ENCODE assay signal across 1 cellular context in genomic region chr16:29893553-29893952, GRCh38.
TF ChIP-seq lines count a peak whose summit lies in the region.

No MANE protein-coding gene starts in this region.

TF ChIP-seq in K562, 482 proteins besides CTCF, POLR2A, EP300 and RAD21 (continued from another document and continues in another):
- no peak for TF ChIP-seq PBX2 (CRISPR knock-in tag; IDR thresholded peaks at IDR 0.05; ENCODE audit: low read depth)
- TF ChIP-seq PBX2 (tag; conservative IDR thresholded peaks at IDR 0.05; ENCODE audit: low read depth), result no peak
- TF ChIP-seq ERF (CRISPR knock-in tag; IDR thresholded peaks at IDR 0.05), result no peak
- TF ChIP-seq ATF2 (CRISPR knock-in tag; IDR thresholded peaks at IDR 0.05), result no peak
- TF ChIP-seq ARID3A (IDR thresholded peaks at IDR 0.05; ENCODE audit: borderline replicate concordance, low read depth, low read length), result no peak
- TF ChIP-seq RBM34 (IDR thresholded peaks at IDR 0.05; ENCODE audit: borderline replicate concordance, insufficient read depth, low read length), result no peak
- TF ChIP-seq ATF4 (CRISPR knock-in tag; IDR thresholded peaks at IDR 0.05), result no peak
- no peak for TF ChIP-seq ZFX (CRISPR knock-in tag; IDR thresholded peaks at IDR 0.05)
- no peak for TF ChIP-seq SMARCB1 (IDR thresholded peaks at IDR 0.05; ENCODE audit: insufficient read length, low read depth)
- no peak for TF ChIP-seq RFX7 (CRISPR knock-in tag; IDR thresholded peaks at IDR 0.05)
- TF ChIP-seq NCOA6 (IDR thresholded peaks at IDR 0.05), result no peak
- TF ChIP-seq ELF4 (CRISPR knock-in tag; IDR thresholded peaks at IDR 0.05), result no peak
- TF ChIP-seq XRCC3 (IDR thresholded peaks at IDR 0.05), result no peak
- TF ChIP-seq U2AF2 (optimal IDR thresholded peaks at IDR 0.05; ENCODE audit: low read depth, low read length), result no peak
- TF ChIP-seq ZBTB12 (CRISPR knock-in tag; IDR thresholded peaks at IDR 0.05), result no peak
- TF ChIP-seq RREB1 (CRISPR knock-in tag; IDR thresholded peaks at IDR 0.05), result no peak
- TF ChIP-seq HOXB6 (CRISPR knock-in tag; IDR thresholded peaks at IDR 0.05; ENCODE audit: borderline replicate concordance), result no peak
- TF ChIP-seq TRIM24 (IDR thresholded peaks at IDR 0.05), result peak in 1 of 2 experiments; percentile 47; a peak in 1 of 4 replicates
- peak; percentile 96 for TF ChIP-seq ZNF384 (IDR thresholded peaks at IDR 0.05; ENCODE audit: low read depth, low read length)
- peak; percentile 66 for TF ChIP-seq POLR2AphosphoS5 (IDR thresholded peaks at IDR 0.05; ENCODE audit: control insufficient read depth, insufficient read depth, low read depth, low read length)
- peak; percentile 88 for TF ChIP-seq TCF3 (CRISPR knock-in tag; IDR thresholded peaks at IDR 0.05)
- no peak for TF ChIP-seq PHF21A (IDR thresholded peaks at IDR 0.05; ENCODE audit: borderline replicate concordance, low read depth)
- peak in 1 of 2 experiments; percentile 47; a peak in 2 of 4 replicates for TF ChIP-seq RCOR1 (IDR thresholded peaks at IDR 0.05; ENCODE audit: borderline replicate concordance in 1 of 2, low read depth in 2 of 2, low read length in 2 of 2)
- TF ChIP-seq SMAD3 (CRISPR knock-in tag; conservative IDR thresholded peaks at IDR 0.05), result no peak
- TF ChIP-seq NEUROD1 (IDR thresholded peaks at IDR 0.05; ENCODE audit: borderline replicate concordance, low read depth, low read length, partially characterized antibody), result no peak
- TF ChIP-seq NFXL1 (CRISPR knock-in tag; IDR thresholded peaks at IDR 0.05), result no peak
- TF ChIP-seq RAD51 (IDR thresholded peaks at IDR 0.05; ENCODE audit: borderline replicate concordance, low read depth), result no peak
- TF ChIP-seq MCM2 (IDR thresholded peaks at IDR 0.05; ENCODE audit: low read depth), result no peak
- no peak for TF ChIP-seq ZNF436 (CRISPR knock-in tag; IDR thresholded peaks at IDR 0.05)
- TF ChIP-seq ASH1L (IDR thresholded peaks at IDR 0.05; ENCODE audit: borderline replicate concordance, low read depth, partially characterized antibody), result no peak
- TF ChIP-seq HDAC2 (IDR thresholded peaks at IDR 0.05), result 0 out of 2 replicates have a peak, but pooled peaks have one; percentile 28
- TF ChIP-seq DIDO1 (tag; IDR thresholded peaks at IDR 0.05; ENCODE audit: low read depth), result no peak
- no peak; the same call in 1 of the 2 replicates for TF ChIP-seq JUND (IDR thresholded peaks at IDR 0.05; ENCODE audit: borderline replicate concordance, low read depth, low read length)
- TF ChIP-seq JUND (tag; IDR thresholded peaks at IDR 0.05; ENCODE audit: borderline replicate concordance, low read depth, low read length), result peak; percentile 25; the same call in 1 of the 3 replicates
- no peak for TF ChIP-seq HMG20B (CRISPR knock-in tag; IDR thresholded peaks at IDR 0.05)
- TF ChIP-seq MXI1 (IDR thresholded peaks at IDR 0.05; ENCODE audit: low read depth, low read length), result no peak
- no peak for TF ChIP-seq ELF2 (CRISPR knock-in tag; IDR thresholded peaks at IDR 0.05)
- TF ChIP-seq VEZF1 (CRISPR knock-in tag; IDR thresholded peaks at IDR 0.05), result no peak
- TF ChIP-seq SFPQ (IDR thresholded peaks at IDR 0.05; ENCODE audit: low read depth, low read length), result no peak
- TF ChIP-seq ZNF395 (CRISPR knock-in tag; IDR thresholded peaks at IDR 0.05), result no peak
- no peak for TF ChIP-seq EHMT2 (IDR thresholded peaks at IDR 0.05)
